25 cellular contexts compared by ENCODE assay signal in the genomic region with DNA sequence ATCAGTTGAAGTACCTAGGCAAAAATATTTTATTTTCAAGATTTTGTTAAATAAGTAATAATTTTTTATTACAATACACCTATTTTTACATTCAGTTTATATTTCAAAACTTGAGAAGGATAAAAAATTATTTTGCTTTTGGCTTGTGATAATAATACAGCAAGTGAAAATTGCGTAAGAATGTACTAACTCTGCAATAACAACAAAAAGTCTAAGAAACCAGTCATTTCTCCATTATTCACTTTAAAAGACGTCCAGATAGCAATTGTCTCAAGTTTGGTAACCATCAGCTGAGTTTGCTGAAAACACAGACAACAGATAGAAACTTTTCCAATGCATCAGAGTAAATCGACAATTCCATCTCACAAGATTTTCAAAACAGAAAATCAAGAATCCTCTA. TPM values are rescaled to one million over a fixed set of nuclear protein-coding genes. Genes with fewer than 3 reads are reported as not detected.
"Had no signal": no experiment of that assay in that cellular context is flagged by ENCODE, and none has a peak within 500 bp of the region (broad histone marks: within the 10 kb centered on the region; RNA-seq: fewer than 3 reads in every experiment).

No MANE protein-coding gene starts in this region.

- H2AFZ ChIP-seq: PC-9 had no signal

- DNase-seq: activated B cell treated with CpG ODN at 0.5 μM for 24 hours; activated CD4-positive, alpha-beta T cell treated with anti-CD3 and anti-CD28 coated beads for 1 hour; activated CD4-positive, alpha-beta T cell treated with anti-CD3 and anti-CD28 coated beads, Interleukin-2, amount 10 ng/mL, durations not matched to agents 24 days and 14 days; activated CD4-positive, alpha-beta T cell treated with anti-CD3 and anti-CD28 coated beads, Interleukin-2, amount 50 U/mL, for 48 hours; activated CD8-positive, alpha-beta memory T cell treated with anti-CD3 and anti-CD28 coated beads for 24 hours; activated gamma-delta T cell; activated naive CD4-positive, alpha-beta T cell treated with anti-CD3 and anti-CD28 coated beads for 36 hours; activated T-cell treated with anti-CD3 and anti-CD28 coated beads, Interleukin-2, amount 50 U/mL, for 48 hours; cerebellar nuclear complex; colonic mucosa; MG63; NCI-H1092; NCI-H1417; NCI-H1930; NCI-H2107; NCI-H2171 treated with DMSO at 0.1 percent for 48 hours; NCI-H226; NCI-H526; NCI-H82; PC-9; SIG-M5; T-cell; T-helper 2 cell; T1000 had no signal

- H3K4me3 ChIP-seq: colonic mucosa, MG63, PC-9 had no signal

- H3K9me3 ChIP-seq: colonic mucosa, MG63 had no signal

- H3K4me2 ChIP-seq: PC-9 had no signal

- H3K4me1 ChIP-seq: colonic mucosa had no signal

- H3K36me3 ChIP-seq: colonic mucosa, MG63 had no signal

- FAIRE-seq: TTC549 had no signal

- H3K27me3 ChIP-seq: colonic mucosa, MG63 had no signal

- H3K27ac ChIP-seq: colonic mucosa, PC-9 had no signal

RNA-seq across cellular contexts. Expression of a gene that starts 12.1 kb away (rescaled TPM):
- total RNA-seq: activated naive CD4-positive, alpha-beta T cell treated with anti-CD3 and anti-CD28 coated beads for 36 hours had no signal
